Comparison of ENCODE assay signal across 1 cellular context in genomic region chr16:68782198-68783174, GRCh38.
TF ChIP-seq lines count a peak whose summit lies in the region.

No MANE protein-coding gene starts in this region.

TF ChIP-seq in GM12878, 131 proteins besides CTCF, POLR2A, EP300 and RAD21 (continued from another document):
- no peak for TF ChIP-seq NBN (IDR thresholded peaks at IDR 0.05)
- no peak for TF ChIP-seq MXI1 (IDR thresholded peaks at IDR 0.05; ENCODE audit: low read depth, low read length)
- peak; percentile 43 for TF ChIP-seq BCL3 (IDR thresholded peaks at IDR 0.05; ENCODE audit: borderline replicate concordance, insufficient read depth, low read depth, low read length, poor library complexity, severe bottlenecking)
- TF ChIP-seq GATAD2B (conservative IDR thresholded peaks at IDR 0.05; ENCODE audit: low read depth), result no peak
- TF ChIP-seq ETV6 (conservative IDR thresholded peaks at IDR 0.05 in 1 of 2, IDR thresholded peaks at IDR 0.05 in 1 of 2; ENCODE audit: borderline replicate concordance in 1 of 2, low read depth in 1 of 2), result no peak; a peak in 1 of 4 replicates
- TF ChIP-seq EED (IDR thresholded peaks at IDR 0.05; ENCODE audit: low read depth), result peak; percentile 93
- TF ChIP-seq ZBED1 (IDR thresholded peaks at IDR 0.05; ENCODE audit: borderline replicate concordance), result no peak; the same call in 1 of the 2 replicates
- TF ChIP-seq MEF2A (IDR thresholded peaks at IDR 0.05; ENCODE audit: insufficient read depth, low read depth, low read length), result 0 out of 2 replicates have a peak, but pooled peaks have one; percentile 20
- no peak for TF ChIP-seq ZBTB11 (CRISPR knock-in tag; IDR thresholded peaks at IDR 0.05)
- TF ChIP-seq ATF2 (IDR thresholded peaks at IDR 0.05; ENCODE audit: low read length), result peak; percentile 72
- no peak for TF ChIP-seq IRF4 (IDR thresholded peaks at IDR 0.05; ENCODE audit: low read depth, low read length)
- TF ChIP-seq USF2 (IDR thresholded peaks at IDR 0.05; ENCODE audit: borderline replicate concordance, low read depth, low read length), result no peak; the same call in 1 of the 2 replicates
- TF ChIP-seq ATF3 (IDR thresholded peaks at IDR 0.05; ENCODE audit: borderline replicate concordance, extremely low read depth, low read depth, low read length), result no peak
- TF ChIP-seq CREM (IDR thresholded peaks at IDR 0.05; ENCODE audit: low read depth), result peak; percentile 18; the same call in 1 of the 2 replicates
- 0 out of 2 replicates have a peak, but pooled peaks have one; percentile 64 for TF ChIP-seq STAT3 (IDR thresholded peaks at IDR 0.05; ENCODE audit: low read depth, low read length)
- TF ChIP-seq SRF (IDR thresholded peaks at IDR 0.05; ENCODE audit: low read depth in 2 of 2, low read length in 2 of 2), result no peak
- TF ChIP-seq IKZF1 (conservative IDR thresholded peaks at IDR 0.05), result peak; percentile 56
- TF ChIP-seq WRNIP1 (IDR thresholded peaks at IDR 0.05; ENCODE audit: borderline replicate concordance, low read depth, low read length), result no peak
